Comparison of ENCODE assay signal across 33 cellular contexts in genomic region chr6:34985236-34985635, GRCh38.
"Had no signal": no experiment of that assay in that cellular context is flagged by ENCODE, and none has a peak within 500 bp of the region (broad histone marks: within the 10 kb centered on the region; RNA-seq: fewer than 3 reads in every experiment).

No MANE protein-coding gene starts in this region.

- H3K27me3 ChIP-seq: ascending aorta, cardiac muscle cell had no signal

- H3K27ac ChIP-seq: ascending aorta, cardiac muscle cell, WERI-Rb-1 had no signal

- H3K27ac Mint-ChIP-seq: activated CD4-positive, alpha-beta memory T cell treated with anti-CD3 and anti-CD28 coated beads, Interleukin-2, amount 10 ng/mL, durations not matched to agents 7 days and 5 days; activated CD8-positive, alpha-beta memory T cell treated with anti-CD3 and anti-CD28 coated beads, Interleukin-2, amount 10 ng/mL, durations not matched to agents 7 days and 5 days; activated naive CD8-positive, alpha-beta T cell treated with anti-CD3 and anti-CD28 coated beads for 36 hours had no signal

- H3K4me3 Mint-ChIP-seq: activated CD4-positive, alpha-beta memory T cell treated with anti-CD3 and anti-CD28 coated beads, Interleukin-2, amount 10 ng/mL, durations not matched to agents 7 days and 5 days; activated CD8-positive, alpha-beta memory T cell treated with anti-CD3 and anti-CD28 coated beads, Interleukin-2, amount 10 ng/mL, durations not matched to agents 7 days and 5 days; activated naive CD8-positive, alpha-beta T cell treated with anti-CD3 and anti-CD28 coated beads for 36 hours; central memory CD8-positive, alpha-beta T cell had no signal

- H3K4me1 Mint-ChIP-seq: activated CD4-positive, alpha-beta memory T cell treated with anti-CD3 and anti-CD28 coated beads, Interleukin-2, amount 10 ng/mL, durations not matched to agents 7 days and 5 days; activated naive CD8-positive, alpha-beta T cell treated with anti-CD3 and anti-CD28 coated beads for 36 hours; central memory CD8-positive, alpha-beta T cell had no signal

- ATAC-seq: activated CD8-positive, alpha-beta memory T cell treated with anti-CD3 and anti-CD28 coated beads, Interleukin-2, amount 10 ng/mL, durations not matched to agents 7 days and 5 days had no signal

- H3K9me3 ChIP-seq: ascending aorta had no signal

- H3K9me3 Mint-ChIP-seq: activated CD4-positive, alpha-beta memory T cell treated with anti-CD3 and anti-CD28 coated beads, Interleukin-2, amount 10 ng/mL, durations not matched to agents 7 days and 5 days; activated naive CD8-positive, alpha-beta T cell treated with anti-CD3 and anti-CD28 coated beads for 36 hours; central memory CD8-positive, alpha-beta T cell had no signal

- H3K4me3 ChIP-seq: ascending aorta, cardiac muscle cell had no signal

- DNase-seq: activated CD4-positive, alpha-beta memory T cell treated with anti-CD3 and anti-CD28 coated beads, Interleukin-2, amount 10 ng/mL, durations not matched to agents 7 days and 5 days; activated CD4-positive, alpha-beta T cell treated with anti-CD3 and anti-CD28 coated beads for 1 hour; activated CD4-positive, alpha-beta T cell treated with anti-CD3 and anti-CD28 coated beads for 48 hours; activated CD4-positive, CD25-positive, alpha-beta regulatory T cell; activated CD8-positive, alpha-beta memory T cell treated with anti-CD3 and anti-CD28 coated beads for 24 hours; activated CD8-positive, alpha-beta memory T cell treated with anti-CD3 and anti-CD28 coated beads, Interleukin-2, amount 10 ng/mL, durations not matched to agents 7 days and 5 days; activated CD8-positive, alpha-beta memory T cell treated with anti-CD3 and anti-CD28 coated beads, Interleukin-2, amount 50 U/mL, for 48 hours; activated effector memory CD4-positive, alpha-beta T cell treated with anti-CD3 and anti-CD28 coated beads, Interleukin-2, amount 50 U/mL, for 16 hours; activated naive CD4-positive, alpha-beta T cell; activated naive CD4-positive, alpha-beta T cell treated with anti-CD3 and anti-CD28 coated beads, Interleukin-2, amount 50 U/mL, for 16 hours; activated naive CD8-positive, alpha-beta T cell treated with anti-CD3 and anti-CD28 coated beads for 36 hours; activated T-cell treated with anti-CD3 and anti-CD28 coated beads, Interleukin-2, amount 50 U/mL, for 48 hours; amniotic stem cell; NCI-H1092 treated with DMSO at 0.1 percent for 48 hours; NCI-H1417; NCI-H146; NCI-H187 treated with DMSO at 0.1 percent for 48 hours; NCI-H2081; NCI-H2171 treated with DMSO at 0.1 percent for 48 hours; NCI-H2227 treated with DMSO at 0.1 percent for 48 hours; NCI-H446 treated with DMSO at 0.1 percent for 48 hours; NCI-H524; NCI-H69; NCI-H82; OCI-M1; Right ventricle myocardium superior; SW 1271; T-helper 1 cell; T1000; WERI-Rb-1 had no signal
